26 cellular contexts compared by ENCODE assay signal in genomic region chr5:41891066-41891707, GRCh38. TPM values are rescaled to one million over a fixed set of nuclear protein-coding genes. Genes with fewer than 3 reads are reported as not detected.
DNase-seq lines count a peak whose midpoint lies in the region; ATAC-seq, FAIRE-seq and TF ChIP-seq lines count a peak whose summit lies in the region.
"Had no signal": no experiment of that assay in that cellular context is flagged by ENCODE, and none has a peak within 500 bp of the region (broad histone marks: within the 10 kb centered on the region; RNA-seq: fewer than 3 reads in every experiment).

No MANE protein-coding gene starts in this region.

- BruUV-seq in GM12878 (replicated peaks; lab: Mats Ljungman, UMichigan) = no TSS peak

- in situ Hi-C loops in GM12878 (cut with MboI) = no loop called here
- in situ Hi-C loops in G401 (cut with HindIII; ENCODE audit: low sequenced_read_pairs) = no loop called here

- CTCF ChIA-PET in GM12878 (lab: Yijun Ruan, JAX) = interaction anchor here (1.7 kb wide), 1 partner anchor 9 kb away, joined by 6 read pairs; no protein-coding TSS in a partner anchor

- peak overlapping the region; percentile 47 for H3K27ac ChIP-seq in KMS-11
- H3K27ac ChIP-seq in GM12878 (ENCODE audit: control insufficient read depth, insufficient read depth) = no peak overlapping the region
- H3K27ac ChIP-seq: esophagus squamous epithelium, testis, WERI-Rb-1 had no signal

- H3K9me3 ChIP-seq in GM12878 (replicated peaks; ENCODE audit: control insufficient read depth, insufficient read depth, low read length) = no peaks in the 10 kb centered on the region; the same call in 2 of the 3 replicates
- H3K9me3 ChIP-seq: esophagus squamous epithelium, testis had no signal

- H3K4me2 ChIP-seq in KMS-11 (peak overlapping the region; percentile 50), GM12878 (ENCODE audit: control insufficient read depth, insufficient read depth) (no peak overlapping the region)

- ATAC-seq in GM18867 (IDR thresholded peaks at IDR 0.05; ENCODE audit: unreplicated experiment) = peak; percentile 50
- peak; percentile 39 for ATAC-seq in GM21529 (IDR thresholded peaks at IDR 0.05; ENCODE audit: unreplicated experiment)
- peak; percentile 73 for ATAC-seq in GM12878
- no peak for ATAC-seq in Right ventricle myocardium superior (ENCODE audit: poor library complexity)
- ATAC-seq in GM19397 (IDR thresholded peaks at IDR 0.05; ENCODE audit: unreplicated experiment) = no peak
- ATAC-seq: CD8-positive, alpha-beta T cell; HCT116; naive thymus-derived CD4-positive, alpha-beta T cell; Panc1 had no signal

- H3K4me3 ChIP-seq in KMS-11 (IDR thresholded peaks at IDR 0.05; ENCODE audit: insufficient read depth, low read depth, low read length) (no peak overlapping the region), GM12878 (no peak overlapping the region)
- H3K4me3 ChIP-seq: esophagus squamous epithelium, testis had no signal

- H3K4me1 ChIP-seq in KMS-11 (ENCODE audit: low read depth, poor library complexity, severe bottlenecking) (peaks cover 44% of the 10 kb centered on the region), GM12878 (ENCODE audit: control insufficient read depth, insufficient read depth, low read length) (0 out of 2 replicates have a peak, but pooled peaks cover 6% of the 10 kb centered on the region)
- H3K4me1 ChIP-seq: esophagus squamous epithelium, testis had no signal

- WGBS in GM12878 (ENCODE audit: insufficient coverage, insufficient replicate concordance, low lambda C conversion rate, missing lambda C conversion rate) = 62% methylated on average over 2 of the region's 2 CpGs

- TF ChIP-seq EP300 in GM12878 (IDR thresholded peaks at IDR 0.05; ENCODE audit: borderline replicate concordance in 1 of 2, control insufficient read depth in 1 of 2, low read depth in 2 of 2, low read length in 2 of 2) = no peak

- H3K79me2 ChIP-seq in KMS-11 (ENCODE audit: insufficient read depth, low read depth) (no peaks in the 10 kb centered on the region), GM12878 (ENCODE audit: control insufficient read depth, insufficient read depth, low read length) (no peaks in the 10 kb centered on the region)

- no peak for TF ChIP-seq POLR2A in GM12878 (IDR thresholded peaks at IDR 0.05; ENCODE audit: low read depth, low read length)

- H4K20me1 ChIP-seq in KMS-11 (ENCODE audit: insufficient read depth) (no peaks in the 10 kb centered on the region), GM12878 (ENCODE audit: control insufficient read depth, insufficient read depth) (no peaks in the 10 kb centered on the region)

- H3K36me3 ChIP-seq in KMS-11 (ENCODE audit: insufficient read depth) = no peaks in the 10 kb centered on the region
- no peaks in the 10 kb centered on the region for H3K36me3 ChIP-seq in GM12878 (ENCODE audit: control insufficient read depth in 2 of 2, insufficient read depth in 2 of 2, low read length in 1 of 2)
- H3K36me3 ChIP-seq: esophagus squamous epithelium, WERI-Rb-1 had no signal

- SMC1A ChIA-PET in GM12878 (lab: Charles Lee; ENCODE audit: uncharacterized antibody, unreplicated experiment) = interaction anchor here (1.2 kb wide), 1 partner anchor 10 kb away, joined by 6 read pairs; no protein-coding TSS in a partner anchor

- TF ChIP-seq RAD21 in GM12878 (IDR thresholded peaks at IDR 0.05; ENCODE audit: insufficient read depth, low read depth, low read length) = no peak

- peak overlapping the region; percentile 28; the same call in 1 of the 2 replicates for H2AFZ ChIP-seq in KMS-11 (ENCODE audit: low read depth)
- H2AFZ ChIP-seq in GM12878 (ENCODE audit: control insufficient read depth, low read depth, low read length) = no peak overlapping the region

- FAIRE-seq in GM12878 (lab: Jason Lieb, UNC) = no peak
- FAIRE-seq: small intestine had no signal

- no peaks in the 10 kb centered on the region for H3K27me3 ChIP-seq in KMS-11 (ENCODE audit: insufficient read depth, low read depth)
- no peaks in the 10 kb centered on the region for H3K27me3 ChIP-seq in GM12878 (replicated peaks in 1 of 2; ENCODE audit: control insufficient read depth in 2 of 2, insufficient read depth in 2 of 2, low read length in 1 of 2)
- H3K27me3 ChIP-seq: testis had no signal

- RAD21 ChIA-PET in GM12878 (lab: Charles Lee; ENCODE audit: unreplicated experiment) = interaction anchor here (2.7 kb wide), 1 partner anchor 13 kb away, joined by 6 read pairs; the partner anchor contains the start of gene RIMOC1

- TF ChIP-seq CTCF in KMS-11 (conservative IDR thresholded peaks at IDR 0.05; ENCODE audit: low read depth, low read length) (no peak), GM12878 (IDR thresholded peaks at IDR 0.05 in 2 of 3, conservative IDR thresholded peaks at IDR 0.05 in 1 of 3; ENCODE audit: control insufficient read depth in 2 of 3, extremely low read depth in 1 of 3, insufficient read depth in 1 of 3, low read depth in 3 of 3, low read length in 3 of 3) (no peak)

- no peak for DNase-seq in GM12878 (ENCODE audit: low read depth, low spot score)
- DNase-seq in Right ventricle myocardium superior = no peak
- no peak for DNase-seq in NCI-H2196 treated with DMSO at 0.1 percent for 48 hours (lab: John Stamatoyannopoulos, UW; ENCODE audit: unreplicated experiment)
- DNase-seq in G401 (ENCODE audit: low spot score) = no peak
- DNase-seq: activated CD8-positive, alpha-beta memory T cell treated with anti-CD3 and anti-CD28 coated beads for 24 hours; activated effector memory CD4-positive, alpha-beta T cell treated with Interleukin-2 at 50 U/mL for 16 hours; CD8-positive, alpha-beta T cell; effector CD4-positive, alpha-beta T cell; esophagus squamous epithelium; head of caudate nucleus; IMR-90; naive thymus-derived CD4-positive, alpha-beta T cell; NCI-H1048; NCI-H2029 treated with DMSO at 0.1 percent for 48 hours; NCI-H526 treated with DMSO at 0.1 percent for 48 hours; posterior cingulate gyrus; small intestine; stimulated activated CD4-positive, alpha-beta T cell treated with anti-CD3 and anti-CD28 coated beads, Interleukin-4, amount 100 ng/mL, for 24 hours; testis; WERI-Rb-1 had no signal

- H3K9ac ChIP-seq in KMS-11 = no peak overlapping the region
- no peak overlapping the region for H3K9ac ChIP-seq in GM12878 (ENCODE audit: control insufficient read depth, insufficient read depth, low read length)

- POLR2A ChIA-PET in GM12878 (lab: Charles Lee) = interaction anchor here (1.3 to 1.9 kb wide), 2 partner anchors 13 to 14 kb away, joined by 4 to 7 read pairs; partner anchors contain the start of gene RIMOC1

- intact Hi-C loops in GM12878 (cut with micrococcal nuclease; ENCODE audit: unreplicated experiment) (no loop called here), Right ventricle myocardium superior (cut with DNase I) (no loop called here)

RNA-seq across cellular contexts. Expression of gene RIMOC1, which starts 13.0 kb away (rescaled TPM):
- 13.2 and 16.0 TPM in 2 replicates for total RNA-seq in GM12878 (2013; cell fraction: nucleolus; rRNA removed)
- total RNA-seq in GM12878 (2014; rRNA removed) (14.2 and 15.3 TPM in 2 replicates), GM12878 (2014; rRNA removed; fragmentation: Illumina TruSeq; extraction: Trizol) (14.8 and 16.1 TPM in 2 replicates), GM12878 (2021) (24.6 and 25.9 TPM in 2 replicates), Right ventricle myocardium superior (10.9 TPM)
- 2.8 TPM for polyA plus RNA-seq in GM12878 (2011; ENCODE audit: low read depth)
- polyA plus RNA-seq in GM12878 (2011; rRNA removed) (33.1 and 46.1 TPM in 2 replicates), GM12878 (2014; fragmentation: Illumina TruSeq; extraction: Trizol) (22.4 and 27.0 TPM in 2 replicates), GM12878 (2014; fragmentation: Nextera tagmentation; extraction: Ambion mirVana) (10 to 100 TPM in 1 of 2 experiments, 1 to 10 TPM in 1; 3.9 to 10.5 TPM), GM12878 (2014; rRNA removed) (12.3 and 14.3 TPM in 2 replicates), GM12878 (2016; fragmentation: Nextera tagmentation; extraction: Ambion mirVana) (10 to 100 TPM; 17.3 to 21.4 TPM)
- polyA plus RNA-seq in GM12878 (2011; cell fraction: cytosol; rRNA removed) = 9.7 and 12.8 TPM in 2 replicates
- 12.9 and 14.4 TPM in 2 replicates for polyA plus RNA-seq in GM12878 (2011; cell fraction: nucleus; rRNA removed)
- polyA plus RNA-seq in GM12878 (2012) = 4.5 and 8.8 TPM in 2 replicates
- polyA minus RNA-seq in GM12878 (2011; rRNA and poly(A)+ RNA removed) = 24.1 and 27.5 TPM in 2 replicates
- polyA minus RNA-seq in GM12878 (2011; cell fraction: cytosol; rRNA and poly(A)+ RNA removed) = 8.7 and 9.3 TPM in 2 replicates
- 7.7 and 9.4 TPM in 2 replicates for polyA minus RNA-seq in GM12878 (2011; cell fraction: nucleus; rRNA and poly(A)+ RNA removed)
- 5.4 and 9.4 TPM in 2 replicates for total RNA-seq in G401 (2014; rRNA removed; shearing (Covaris generic))

RNA-seq across cellular contexts. Expression of gene OXCT1, which starts 21.0 kb away (rescaled TPM):
- total RNA-seq in GM12878 (2013; cell fraction: nucleolus; rRNA removed) = 33.6 and 40.7 TPM in 2 replicates
- total RNA-seq in GM12878 (2014; rRNA removed) (50.0 and 63.2 TPM in 2 replicates), GM12878 (2014; rRNA removed; fragmentation: Illumina TruSeq; extraction: Trizol) (94.7 and 95.8 TPM in 2 replicates), GM12878 (2021) (68.4 and 71.1 TPM in 2 replicates), Right ventricle myocardium superior (116 TPM)
- 28.3 TPM for polyA plus RNA-seq in GM12878 (2011; ENCODE audit: low read depth)
- polyA plus RNA-seq in GM12878 (2011; rRNA removed) (62.9 and 91.8 TPM in 2 replicates), GM12878 (2014; fragmentation: Illumina TruSeq; extraction: Trizol) (101 and 129 TPM in 2 replicates), GM12878 (2014; fragmentation: Nextera tagmentation; extraction: Ambion mirVana) (10 to 100 TPM; 46.9 to 61.3 TPM), GM12878 (2014; rRNA removed) (61.5 and 72.5 TPM in 2 replicates), GM12878 (2016; fragmentation: Nextera tagmentation; extraction: Ambion mirVana) (100 to 1,000 TPM in 1 of 2 experiments, 10 to 100 TPM in 1; 96.1 to 103 TPM)
- 22.9 and 24.3 TPM in 2 replicates for polyA plus RNA-seq in GM12878 (2011; cell fraction: cytosol; rRNA removed)
- polyA plus RNA-seq in GM12878 (2011; cell fraction: nucleus; rRNA removed) = 34.5 and 49.2 TPM in 2 replicates
- polyA plus RNA-seq in GM12878 (2012) = 43.7 and 46.5 TPM in 2 replicates
- polyA minus RNA-seq in GM12878 (2011; rRNA and poly(A)+ RNA removed) = 34.4 and 56.9 TPM in 2 replicates
- polyA minus RNA-seq in GM12878 (2011; cell fraction: cytosol; rRNA and poly(A)+ RNA removed) = 16.0 and 22.2 TPM in 2 replicates
- 25.8 and 40.1 TPM in 2 replicates for polyA minus RNA-seq in GM12878 (2011; cell fraction: nucleus; rRNA and poly(A)+ RNA removed)
- 4.0 and 9.6 TPM in 2 replicates for total RNA-seq in G401 (2014; rRNA removed; shearing (Covaris generic))

RNA-seq across cellular contexts. Expression of gene FBXO4, which starts 33.9 kb away (rescaled TPM):
- 19.1 and 22.0 TPM in 2 replicates for total RNA-seq in GM12878 (2013; cell fraction: nucleolus; rRNA removed)
- 19.3 and 28.9 TPM in 2 replicates for total RNA-seq in GM12878 (2014; rRNA removed)
- total RNA-seq in GM12878 (2014; rRNA removed; fragmentation: Illumina TruSeq; extraction: Trizol) = 21.7 and 22.1 TPM in 2 replicates
- total RNA-seq in GM12878 (2021) = 14.8 and 16.5 TPM in 2 replicates
- polyA plus RNA-seq in GM12878 (2011; ENCODE audit: low read depth) = 5.4 TPM
- polyA plus RNA-seq in GM12878 (2011; rRNA removed) = 30.5 and 43.5 TPM in 2 replicates
- 10.1 and 13.5 TPM in 2 replicates for polyA plus RNA-seq in GM12878 (2011; cell fraction: cytosol; rRNA removed)
- 11.3 and 12.0 TPM in 2 replicates for polyA plus RNA-seq in GM12878 (2011; cell fraction: nucleus; rRNA removed)
- 10.3 and 11.5 TPM in 2 replicates for polyA plus RNA-seq in GM12878 (2012)
- polyA plus RNA-seq in GM12878 (2014; fragmentation: Illumina TruSeq; extraction: Trizol) = 21.7 and 33.8 TPM in 2 replicates
- polyA plus RNA-seq in GM12878 (2014; fragmentation: Nextera tagmentation; extraction: Ambion mirVana) = 10 to 100 TPM in 1 of 2 experiments, 1 to 10 TPM in 1; 7.2 to 13.8 TPM
- 14.8 and 19.4 TPM in 2 replicates for polyA plus RNA-seq in GM12878 (2014; rRNA removed)
- 10 to 100 TPM; 19.9 to 24.3 TPM for polyA plus RNA-seq in GM12878 (2016; fragmentation: Nextera tagmentation; extraction: Ambion mirVana)
- polyA minus RNA-seq in GM12878 (2011; rRNA and poly(A)+ RNA removed) = 11.0 and 13.1 TPM in 2 replicates
- 5.8 and 7.9 TPM in 2 replicates for polyA minus RNA-seq in GM12878 (2011; cell fraction: cytosol; rRNA and poly(A)+ RNA removed)
- 5.6 and 8.1 TPM in 2 replicates for polyA minus RNA-seq in GM12878 (2011; cell fraction: nucleus; rRNA and poly(A)+ RNA removed)
- 3.8 TPM for total RNA-seq in Right ventricle myocardium superior
- 9.8 and 19.5 TPM in 2 replicates for total RNA-seq in G401 (2014; rRNA removed; shearing (Covaris generic))

Comparison
In these comparisons a context has a peak if more than half of its experiments do, and no peak if none do; other contexts are left out.
1. ATAC-seq: peak in GM18867 (single experiment), GM21529 (single experiment) and GM12878 (single experiment); none in Right ventricle myocardium superior (single experiment) and GM19397 (single experiment).